In genomic region chr1:119004129-119004527, GRCh38 we compare ENCODE assay signal across 24 cellular contexts. TPM values are rescaled to one million over a fixed set of nuclear protein-coding genes. Genes with fewer than 3 reads are reported as not detected.
"Had no signal": no experiment of that assay in that cellular context is flagged by ENCODE, and none has a peak within 500 bp of the region (broad histone marks: within the 10 kb centered on the region; RNA-seq: fewer than 3 reads in every experiment).

No MANE protein-coding gene starts in this region.

- H3K79me2 ChIP-seq: parathyroid adenoma had no signal

- H3K27ac ChIP-seq: epithelial cell of prostate, gastrocnemius medialis, neutrophil, parathyroid adenoma, prostate gland, skin epidermis, suprapubic skin, transverse colon, upper lobe of right lung, uterus had no signal

- H3K9me3 ChIP-seq: gastrocnemius medialis, neutrophil, prostate gland, suprapubic skin, transverse colon, upper lobe of right lung, uterus had no signal

- FAIRE-seq: keratinocyte had no signal

- H3K9ac ChIP-seq: parathyroid adenoma had no signal

- H3K4me3 ChIP-seq: gastrocnemius medialis, lung, prostate gland, skin epidermis, suprapubic skin, transverse colon, upper lobe of right lung, uterus had no signal

- DNase-seq: effector CD8-positive, alpha-beta T cell; endodermal cell; foreskin fibroblast; gastrocnemius medialis; left ventricle myocardium superior; natural killer cell; right cardiac atrium; stimulated activated CD4-positive, alpha-beta T cell treated with anti-CD3 and anti-CD28 coated beads, Interleukin-15, amount 100 ng/mL, for 24 hours; stimulated activated CD4-positive, alpha-beta T cell treated with anti-CD3 and anti-CD28 coated beads, Interleukin-2, amount 100 ng/mL, for 48 hours; stimulated activated naive CD4-positive, alpha-beta T cell; stimulated activated naive CD8-positive, alpha-beta T cell treated with anti-CD3 and anti-CD28 coated beads, Interleukin-15, amount 100 ng/mL, for 72 hours; transverse colon; upper lobe of right lung; uterus had no signal

- H3K4me1 ChIP-seq: parathyroid adenoma had no signal

- ATAC-seq: esophagus mucosa; gastrocnemius medialis; left ventricle myocardium superior; natural killer cell; right cardiac atrium; stimulated activated naive CD8-positive, alpha-beta T cell treated with anti-CD3 and anti-CD28 coated beads, Interleukin-15, amount 100 ng/mL, for 72 hours; upper lobe of right lung had no signal

- H2AFZ ChIP-seq: parathyroid adenoma had no signal

- H3K36me3 ChIP-seq: gastrocnemius medialis, neutrophil, prostate gland, suprapubic skin, transverse colon, upper lobe of right lung, uterus had no signal

RNA-seq across cellular contexts. Expression of gene TBX15, which starts 16.0 kb away (rescaled TPM):
- total RNA-seq: esophagus mucosa, glomerular endothelial cell, natural killer cell had no signal
- polyA plus RNA-seq: keratinocyte had no signal
